In genomic region chr1:94001397-94002045, GRCh38 we compare ENCODE assay signal across 22 cellular contexts.
"Had no signal": no experiment of that assay in that cellular context is flagged by ENCODE, and none has a peak within 500 bp of the region (broad histone marks: within the 10 kb centered on the region; RNA-seq: fewer than 3 reads in every experiment).

No MANE protein-coding gene starts in this region.

- H3K4me1 ChIP-seq: breast epithelium had no signal

- H3K27ac Mint-ChIP-seq: activated CD8-positive, alpha-beta memory T cell treated with anti-CD3 and anti-CD28 coated beads, Interleukin-2, amount 10 ng/mL, durations not matched to agents 7 days and 5 days; activated naive CD4-positive, alpha-beta T cell treated with anti-CD3 and anti-CD28 coated beads, Interleukin-2, amount 50 U/mL, for 24 hours; activated T-cell treated with anti-CD3 and anti-CD28 coated beads, Interleukin-2, amount 50 U/mL, for 24 hours; activated T-helper 1 cell treated with anti-CD3 and anti-CD28 coated beads, Interleukin-12 subunit alpha, Interleukin-12 subunit beta, Interleukin-2, Interleukin-4 antibody, amounts not matched to agents 30 ng/mL and 10 ng/mL and 1 ng/mL, durations not matched to agents 14 hours and 24 hours and 36 hours had no signal

- H3K9me3 ChIP-seq: breast epithelium, SK-N-SH had no signal

- H3K27me3 ChIP-seq: breast epithelium had no signal

- ATAC-seq: activated CD4-positive, CD25-positive, alpha-beta regulatory T cell treated with anti-CD3 and anti-CD28 coated beads, Interleukin-2, amount 50 U/mL, for 24 hours; activated CD8-positive, alpha-beta memory T cell treated with anti-CD3 and anti-CD28 coated beads, Interleukin-2, amount 10 ng/mL, durations not matched to agents 7 days and 5 days; PC-3 had no signal

- DNase-seq: activated CD4-positive, alpha-beta T cell treated with anti-CD3 and anti-CD28 coated beads for 48 hours; activated CD4-positive, alpha-beta T cell treated with anti-CD3 and anti-CD28 coated beads, Interleukin-2, amount 50 U/mL, for 4 hours; activated CD8-positive, alpha-beta memory T cell treated with anti-CD3 and anti-CD28 coated beads, Interleukin-2, amount 10 ng/mL, durations not matched to agents 7 days and 5 days; activated effector memory CD4-positive, alpha-beta T cell treated with Interleukin-2 at 50 U/mL for 16 hours; activated naive CD4-positive, alpha-beta T cell; activated T-cell treated with anti-CD3 and anti-CD28 coated beads, Interleukin-2, amount 50 U/mL, for 24 hours; aorta; caudate nucleus; Karpas-422; NCI-H1105 treated with DMSO at 0.1 percent for 48 hours; NCI-H1436 treated with DMSO at 0.1 percent for 48 hours; NCI-H187; NCI-H2081; NCI-H446; PC-3; SK-N-SH; T-helper 1 cell had no signal

- H3K4me3 ChIP-seq: breast epithelium had no signal

- H3K9me3 Mint-ChIP-seq: activated naive CD4-positive, alpha-beta T cell treated with anti-CD3 and anti-CD28 coated beads, Interleukin-2, amount 50 U/mL, for 24 hours; activated T-cell treated with anti-CD3 and anti-CD28 coated beads, Interleukin-2, amount 50 U/mL, for 24 hours; activated T-helper 1 cell treated with anti-CD3 and anti-CD28 coated beads, Interleukin-12 subunit alpha, Interleukin-12 subunit beta, Interleukin-2, Interleukin-4 antibody, amounts not matched to agents 30 ng/mL and 10 ng/mL and 1 ng/mL, durations not matched to agents 14 hours and 24 hours and 36 hours had no signal

- H3K36me3 ChIP-seq: breast epithelium had no signal

- H3K36me3 Mint-ChIP-seq: activated CD8-positive, alpha-beta memory T cell treated with anti-CD3 and anti-CD28 coated beads, Interleukin-2, amount 10 ng/mL, durations not matched to agents 7 days and 5 days; activated naive CD4-positive, alpha-beta T cell treated with anti-CD3 and anti-CD28 coated beads, Interleukin-2, amount 50 U/mL, for 24 hours had no signal

- H3K4me2 ChIP-seq: SK-N-SH had no signal

- H3K9ac ChIP-seq: SK-N-SH had no signal

- H3K27ac ChIP-seq: breast epithelium, VCaP had no signal

- H3K4me3 Mint-ChIP-seq: activated CD8-positive, alpha-beta memory T cell treated with anti-CD3 and anti-CD28 coated beads, Interleukin-2, amount 10 ng/mL, durations not matched to agents 7 days and 5 days; activated naive CD4-positive, alpha-beta T cell treated with anti-CD3 and anti-CD28 coated beads, Interleukin-2, amount 50 U/mL, for 24 hours; activated T-cell treated with anti-CD3 and anti-CD28 coated beads, Interleukin-2, amount 50 U/mL, for 24 hours; activated T-helper 1 cell treated with anti-CD3 and anti-CD28 coated beads, Interleukin-12 subunit alpha, Interleukin-12 subunit beta, Interleukin-2, Interleukin-4 antibody, amounts not matched to agents 30 ng/mL and 10 ng/mL and 1 ng/mL, durations not matched to agents 14 hours and 24 hours and 36 hours had no signal

- H3K4me1 Mint-ChIP-seq: activated CD8-positive, alpha-beta memory T cell treated with anti-CD3 and anti-CD28 coated beads, Interleukin-2, amount 10 ng/mL, durations not matched to agents 7 days and 5 days; activated naive CD4-positive, alpha-beta T cell treated with anti-CD3 and anti-CD28 coated beads, Interleukin-2, amount 50 U/mL, for 24 hours had no signal
